18 cellular contexts compared by ENCODE assay signal in the genomic region with DNA sequence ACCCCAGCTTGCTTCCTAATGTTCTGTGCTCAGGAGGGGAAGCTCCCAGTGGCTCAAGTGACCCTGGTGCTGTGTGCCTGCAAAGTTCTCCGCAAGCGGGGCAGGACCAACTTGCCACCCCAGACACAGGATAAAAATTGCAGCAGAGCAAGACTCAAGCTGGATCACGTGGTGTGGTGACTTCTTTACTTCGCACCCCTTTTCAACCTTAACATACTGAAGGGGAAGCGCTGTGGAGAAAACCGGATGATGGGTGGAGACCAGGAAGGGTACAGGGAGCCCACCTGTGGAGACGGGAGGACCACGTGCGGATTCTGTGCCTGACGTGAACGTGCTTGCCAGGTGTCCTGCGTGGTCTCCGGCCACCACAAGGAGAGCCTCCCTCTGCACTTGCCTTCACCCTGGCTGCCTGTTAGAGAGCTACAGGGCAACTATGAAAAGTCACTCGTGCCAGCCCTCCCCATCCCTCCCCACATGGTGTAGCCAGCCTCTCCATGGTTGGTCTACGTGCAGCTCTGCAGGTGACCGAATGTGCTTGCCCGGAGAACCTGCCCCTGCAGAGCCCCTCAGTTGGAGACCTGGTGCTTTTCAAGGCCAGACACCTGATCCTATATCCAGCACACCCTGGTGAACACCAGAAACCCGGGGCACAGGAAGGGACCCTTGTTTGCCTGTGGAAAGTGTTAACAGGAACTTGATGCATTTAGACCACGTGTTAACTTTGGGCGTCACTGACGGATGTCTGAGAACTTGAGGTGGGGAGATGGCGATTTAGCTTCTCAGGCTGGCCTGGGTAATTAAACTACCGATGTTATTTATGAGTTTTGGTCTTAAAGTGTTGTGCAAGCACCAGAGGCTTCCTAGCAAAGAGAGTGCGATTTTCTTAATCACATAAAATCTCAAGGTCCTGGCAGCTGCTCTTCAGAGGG. TPM values are rescaled to one million over a fixed set of nuclear protein-coding genes. Genes with fewer than 3 reads are reported as not detected.
"Had no signal": no experiment of that assay in that cellular context is flagged by ENCODE, and none has a peak within 500 bp of the region (broad histone marks: within the 10 kb centered on the region; RNA-seq: fewer than 3 reads in every experiment).

No MANE protein-coding gene starts in this region.

- H3K27ac Mint-ChIP-seq: stimulated activated naive CD8-positive, alpha-beta T cell treated with anti-CD3 and anti-CD28 coated beads, Interleukin-15, Interleukin-2, amounts not matched to agents 100 ng/mL and 50 ng/mL, for 24 hours; T-cell had no signal

- H3K4me1 ChIP-seq: breast epithelium, upper lobe of right lung had no signal

- H3K4me1 Mint-ChIP-seq: T-cell had no signal

- H3K4me3 Mint-ChIP-seq: stimulated activated naive CD8-positive, alpha-beta T cell treated with anti-CD3 and anti-CD28 coated beads, Interleukin-15, Interleukin-2, amounts not matched to agents 100 ng/mL and 50 ng/mL, for 24 hours; T-cell had no signal

- H3K27ac ChIP-seq: breast epithelium, dorsolateral prefrontal cortex, suprapubic skin, upper lobe of right lung had no signal

- H3K9me3 Mint-ChIP-seq: stimulated activated naive CD8-positive, alpha-beta T cell treated with anti-CD3 and anti-CD28 coated beads, Interleukin-15, Interleukin-2, amounts not matched to agents 100 ng/mL and 50 ng/mL, for 24 hours; T-cell had no signal

- H3K9me3 ChIP-seq: breast epithelium, suprapubic skin, upper lobe of right lung had no signal

- DNase-seq: activated CD4-positive, alpha-beta T cell treated with anti-CD3 and anti-CD28 coated beads for 1 hour; activated CD4-positive, alpha-beta T cell treated with anti-CD3 and anti-CD28 coated beads, Interleukin-2, amount 50 U/mL, for 4 hours; activated naive CD4-positive, alpha-beta T cell; activated T-cell treated with anti-CD3 and anti-CD28 coated beads for 4 hours; aorta; dorsolateral prefrontal cortex; erythroblast; hypothalamus; mesenchymal stem cell; T-cell; T-helper 9 cell; upper lobe of right lung had no signal

- H3K4me3 ChIP-seq: breast epithelium, dorsolateral prefrontal cortex, suprapubic skin, upper lobe of right lung had no signal

- H3K36me3 Mint-ChIP-seq: T-cell had no signal

- H3K36me3 ChIP-seq: breast epithelium, suprapubic skin, upper lobe of right lung had no signal

RNA-seq across cellular contexts. Expression of a gene that starts 23.9 kb away (rescaled TPM):
- total RNA-seq: glomerular endothelial cell, osteoblast, pulmonary artery endothelial cell, T-cell had no signal
